Comparison of ENCODE assay signal across 13 cellular contexts in the genomic region with DNA sequence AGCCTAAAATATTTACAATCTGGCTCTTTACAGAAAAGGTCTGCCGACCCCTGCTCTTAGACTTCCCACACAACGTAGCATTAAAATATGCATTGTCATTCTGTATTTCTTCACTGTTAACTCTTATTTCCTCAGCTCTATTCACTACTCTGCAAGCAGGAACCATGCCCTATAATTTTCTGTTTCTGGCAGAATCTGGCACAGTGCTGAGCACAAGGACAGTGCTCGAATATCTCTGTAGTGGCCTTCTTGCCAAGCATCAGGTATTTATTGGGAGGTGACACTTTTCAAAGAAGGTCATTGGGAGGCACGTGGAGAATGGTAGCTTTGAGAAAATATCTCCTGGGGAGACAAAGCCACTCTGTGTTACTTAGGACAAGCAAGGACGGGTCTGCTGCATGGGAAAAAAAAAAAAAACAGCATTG.
A peak's percentile ranks its signal among the peaks of the same experiment; 100 is the strongest.
DNase-seq lines count a peak whose midpoint lies in the region; ATAC-seq and TF ChIP-seq lines count a peak whose summit lies in the region.
"Had no signal": no experiment of that assay in that cellular context is flagged by ENCODE, and none has a peak within 500 bp of the region (broad histone marks: within the 10 kb centered on the region; RNA-seq: fewer than 3 reads in every experiment).

No MANE protein-coding gene starts in this region.

- no peak overlapping the region for H2BK15ac ChIP-seq in mesenchymal stem cell (ENCODE audit: low read depth, poor library complexity, severe bottlenecking)

- no peak for TF ChIP-seq POLR2A in gastroesophageal sphincter (IDR thresholded peaks at IDR 0.05)

- no peak overlapping the region for H2BK5ac ChIP-seq in mesenchymal stem cell (ENCODE audit: low read depth, low read length, poor library complexity, severe bottlenecking)

- 58% methylated on average over 5 of the region's 5 CpGs for WGBS in mesenchymal stem cell
- WGBS in urinary bladder, result 54% methylated on average over 5 of the region's 5 CpGs
- 61 to 77% methylated on average over 3 to 5 of the region's 5 CpGs for WGBS in gastroesophageal sphincter (ENCODE audit: low coverage in 1 of 2), 2 donors

- no peak overlapping the region for H4K8ac ChIP-seq in mesenchymal stem cell (ENCODE audit: low read length)

- peak overlapping the region in 1 of 2 experiments; percentile 51 for H2BK12ac ChIP-seq in mesenchymal stem cell (ENCODE audit: low read length in 2 of 2)

- no peak overlapping the region for H2AK5ac ChIP-seq in mesenchymal stem cell (ENCODE audit: low read length, severe bottlenecking)

- H3K23ac ChIP-seq in mesenchymal stem cell (ENCODE audit: low read length in 2 of 2), result no peak overlapping the region

- peak overlapping the region in 1 of 2 donors; percentile 9 for H3K27ac ChIP-seq in right atrium auricular region
- peak overlapping the region; percentile 32 to 69 for H3K27ac ChIP-seq in ascending aorta
- no peak overlapping the region for H3K27ac ChIP-seq in mesenchymal stem cell (ENCODE audit: low read length, poor library complexity, severe bottlenecking)
- peak overlapping the region; percentile 75 for H3K27ac ChIP-seq in urinary bladder (ENCODE audit: low read depth)
- peak overlapping the region in 1 of 4 donors; percentile 38 for H3K27ac ChIP-seq in gastroesophageal sphincter

- H3K27me3 ChIP-seq in right atrium auricular region (no peaks in the 10 kb centered on the region), ascending aorta (no peaks in the 10 kb centered on the region), mesenchymal stem cell (ENCODE audit: control insufficient read depth in 1 of 2, insufficient read depth in 1 of 2, low read length in 2 of 2) (peaks cover 0 to 4% of the 10 kb centered on the region in 2 experiments), gastroesophageal sphincter (no peaks in the 10 kb centered on the region)
- H3K27me3 ChIP-seq: tibial nerve had no signal

- no peak overlapping the region for H3K4me2 ChIP-seq in mesenchymal stem cell (ENCODE audit: low read length, poor library complexity, severe bottlenecking)

- H3K18ac ChIP-seq in mesenchymal stem cell (ENCODE audit: low read depth in 1 of 2, low read length in 2 of 2), result peak overlapping the region; percentile 61 to 79

- no peak for DNase-seq in Right ventricle myocardium inferior (ENCODE audit: missing footprints)
- DNase-seq in right atrium auricular region (ENCODE audit: low spot score), result no peak
- DNase-seq in ascending aorta (ENCODE audit: low spot score in 2 of 2), result peak in 1 of 2 donors; percentile 56
- DNase-seq in mesenchymal stem cell, result peak; percentile 67
- no peak for DNase-seq in HK-2 (ENCODE audit: unreplicated experiment)
- no peak for DNase-seq in NCI-H1092 treated with DMSO at 0.1 percent for 48 hours (lab: John Stamatoyannopoulos, UW)
- DNase-seq: activated CD4-positive, alpha-beta T cell treated with anti-CD3 and anti-CD28 coated beads, Interleukin-2, amount 50 U/mL, for 4 hours; head of caudate nucleus; small intestine had no signal

- no peaks in the 10 kb centered on the region for H3K9me3 ChIP-seq in right atrium auricular region
- no peaks in the 10 kb centered on the region for H3K9me3 ChIP-seq in ascending aorta
- no peaks in the 10 kb centered on the region for H3K9me3 ChIP-seq in mesenchymal stem cell (ENCODE audit: control insufficient read depth, low read length)
- no peaks in the 10 kb centered on the region for H3K9me3 ChIP-seq in gastroesophageal sphincter
- H3K9me3 ChIP-seq: tibial nerve had no signal

- no peak for TF ChIP-seq CTCF in right atrium auricular region (IDR thresholded peaks at IDR 0.05)
- no peak for TF ChIP-seq CTCF in ascending aorta (IDR thresholded peaks at IDR 0.05)
- no peak for TF ChIP-seq CTCF in gastroesophageal sphincter (IDR thresholded peaks at IDR 0.05)

- H3K79me1 ChIP-seq in mesenchymal stem cell (replicated peaks; ENCODE audit: low read length, poor library complexity, severe bottlenecking), result no peaks in the 10 kb centered on the region

- H3K36me3 ChIP-seq in right atrium auricular region (no peaks in the 10 kb centered on the region), ascending aorta (no peaks in the 10 kb centered on the region), mesenchymal stem cell (ENCODE audit: control insufficient read depth in 1 of 2, insufficient read depth in 2 of 2, low read depth in 1 of 2, low read length in 2 of 2) (no peaks in the 10 kb centered on the region), urinary bladder (ENCODE audit: insufficient read depth) (no peaks in the 10 kb centered on the region), gastroesophageal sphincter (no peaks in the 10 kb centered on the region)
- H3K36me3 ChIP-seq: tibial nerve had no signal

- H3K9ac ChIP-seq in mesenchymal stem cell (ENCODE audit: low read length), result peak overlapping the region; percentile 23

- ATAC-seq in Right ventricle myocardium inferior (peak; percentile 42), gastroesophageal sphincter (no peak)
- ATAC-seq: activated T-helper 17 cell treated with anti-CD3 and anti-CD28 coated beads, Interleukin-2, amount 50 U/mL, for 72 hours had no signal

- H3K4ac ChIP-seq in mesenchymal stem cell (ENCODE audit: low read depth in 1 of 2, low read length in 2 of 2), result peak overlapping the region; percentile 52 to 83

- H2AFZ ChIP-seq in mesenchymal stem cell (ENCODE audit: low read depth, low read length), result no peak overlapping the region

- TF ChIP-seq EP300 in gastroesophageal sphincter (IDR thresholded peaks at IDR 0.05), result no peak

- intact Hi-C loops in Right ventricle myocardium inferior (cut with DNase I), result no loop called here
- intact Hi-C loops in ascending aorta (cut with DNase I), result loop anchor here (5.0 kb wide), 1 partner anchor 83 kb away; no protein-coding TSS in a partner anchor

- H3K4me3 ChIP-seq in right atrium auricular region (no peak overlapping the region), ascending aorta (no peak overlapping the region), mesenchymal stem cell (ENCODE audit: insufficient read depth in 1 of 2, low read depth in 1 of 2, low read length in 2 of 2) (no peak overlapping the region), urinary bladder (ENCODE audit: low read depth, low read length) (no peak overlapping the region), gastroesophageal sphincter (no peak overlapping the region)
- H3K4me3 ChIP-seq: tibial nerve had no signal

- no peak overlapping the region for H3K14ac ChIP-seq in mesenchymal stem cell (ENCODE audit: low read length in 2 of 2)

- H4K91ac ChIP-seq in mesenchymal stem cell (ENCODE audit: low read length), result peak overlapping the region; percentile 49

- H3K4me1 ChIP-seq in right atrium auricular region (peaks cover 0 to 12% of the 10 kb centered on the region in 2 donors), ascending aorta (peaks cover 0 to 15% of the 10 kb centered on the region in 2 donors), mesenchymal stem cell (ENCODE audit: control insufficient read depth, insufficient read depth, low read depth, low read length) (no peaks in the 10 kb centered on the region), urinary bladder (ENCODE audit: insufficient read depth) (peaks cover 1% of the 10 kb centered on the region), gastroesophageal sphincter (no peaks in the 10 kb centered on the region)

- peak overlapping the region; percentile 29 for H2BK120ac ChIP-seq in mesenchymal stem cell (ENCODE audit: low read depth, low read length)
